In the genomic region with DNA sequence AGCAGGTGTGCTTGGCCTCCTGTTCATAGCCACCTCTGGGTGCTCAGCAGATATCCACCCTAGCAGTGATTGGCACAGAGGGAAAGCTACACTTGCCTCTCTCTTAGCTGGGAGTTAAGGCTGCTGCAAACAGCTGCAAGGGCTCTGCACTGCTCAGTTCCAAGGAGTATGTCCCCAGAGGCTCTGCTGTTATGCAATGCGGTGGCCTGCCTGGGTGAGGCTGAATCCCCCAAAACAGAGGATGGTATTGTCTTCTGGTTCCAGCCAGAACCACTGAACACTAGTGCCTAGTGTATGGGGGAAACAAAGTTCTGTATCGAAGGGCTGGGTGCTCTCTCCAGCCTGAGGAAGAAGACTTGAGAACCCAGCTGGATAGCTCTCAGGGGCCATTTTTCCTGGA, we compare ENCODE assay signal across 21 cellular contexts. TPM values are rescaled to one million over a fixed set of nuclear protein-coding genes. Genes with fewer than 3 reads are reported as not detected.
A peak's percentile ranks its signal among the peaks of the same experiment; 100 is the strongest.
DNase-seq lines count a peak whose midpoint lies in the region; ATAC-seq and TF ChIP-seq lines count a peak whose summit lies in the region.
"Had no signal": no experiment of that assay in that cellular context is flagged by ENCODE, and none has a peak within 500 bp of the region (broad histone marks: within the 10 kb centered on the region; RNA-seq: fewer than 3 reads in every experiment).

No MANE protein-coding gene starts in this region.

- DNase-seq in Ammon's horn (ENCODE audit: low spot score) (peak; percentile 81), left cardiac atrium (no peak), pons (ENCODE audit: low spot score) (peak; percentile 90), PC-3 (no peak), OCI-M2 (lab: John Stamatoyannopoulos, UW; ENCODE audit: unreplicated experiment) (no peak), GDM1 (lab: John Stamatoyannopoulos, UW) (no peak), testis (no peak)
- DNase-seq: activated CD4-positive, alpha-beta T cell treated with anti-CD3 and anti-CD28 coated beads for 1 hour; activated CD8-positive, alpha-beta T cell treated with anti-CD3 and anti-CD28 coated beads for 36 hours; activated gamma-delta T cell treated with Interleukin-2 at 50 U/mL for 16 hours; activated T-cell treated with anti-CD3 and anti-CD28 coated beads for 4 hours; AML-193; brain microvascular endothelial cell; colonic mucosa; GOT3; NCI-H1417; NCI-H2081 treated with DMSO at 0.1 percent for 48 hours; OCI-M1 had no signal

- POLR2A ChIA-PET in PC-3 (lab: Charles Lee; ENCODE audit: unreplicated experiment), result interaction anchor here (0.6 kb wide), 1 partner anchor 19 kb away, joined by 6 read pairs; no protein-coding TSS in a partner anchor

- ATAC-seq in left cardiac atrium (peak; percentile 15 to 27), PC-3 (no peak)
- ATAC-seq: activated CD8-positive, alpha-beta T cell treated with anti-CD3 and anti-CD28 coated beads for 36 hours had no signal

- H2AFZ ChIP-seq in PC-3 (ENCODE audit: low read length), result no peak overlapping the region
- H2AFZ ChIP-seq: parathyroid adenoma had no signal

- H3K79me2 ChIP-seq in PC-3 (ENCODE audit: low read length), result peaks cover 5% of the 10 kb centered on the region; the same call in 1 of the 2 replicates

- WGBS in testis, 2 donors, result 85 to 100% methylated on average over 2 of the region's 2 CpGs

- BruUV-seq in PC-3 (replicated peaks; lab: Mats Ljungman, UMichigan), result no TSS peak

- no peaks in the 10 kb centered on the region for H3K9me2 ChIP-seq in PC-3 (replicated peaks; ENCODE audit: low read length)

- H3F3A ChIP-seq in PC-3 (ENCODE audit: low read length, unreplicated experiment), result no peaks in the 10 kb centered on the region

- TF ChIP-seq CTCF in PC-3 (conservative IDR thresholded peaks at IDR 0.05; ENCODE audit: low read depth, low read length) (no peak), testis (IDR thresholded peaks at IDR 0.05) (no peak)

- H3K4me3 ChIP-seq in PC-3 (ENCODE audit: low read length) (no peak overlapping the region), testis (no peak overlapping the region)
- H3K4me3 ChIP-seq: colonic mucosa, skin epidermis had no signal

- H3K4me1 ChIP-seq in PC-3 (ENCODE audit: insufficient read depth, low read length) (peaks cover 8% of the 10 kb centered on the region; the same call in 1 of the 2 replicates), testis (peaks cover 35% of the 10 kb centered on the region)

- H3K9ac ChIP-seq in PC-3 (ENCODE audit: low read length), result no peak overlapping the region
- H3K9ac ChIP-seq: parathyroid adenoma had no signal

- H4K20me1 ChIP-seq in PC-3 (ENCODE audit: low read length), result no peaks in the 10 kb centered on the region

- H3K9me3 ChIP-seq in PC-3 (ENCODE audit: low read length) (no peaks in the 10 kb centered on the region), testis (no peaks in the 10 kb centered on the region)
- H3K9me3 ChIP-seq: colonic mucosa had no signal

- H3K4me2 ChIP-seq in PC-3 (ENCODE audit: low read length), result no peak overlapping the region

- no peak for TF ChIP-seq POLR2A in testis (IDR thresholded peaks at IDR 0.05)

- intact Hi-C loops in left cardiac atrium (cut with DNase I), result no loop called here
- intact Hi-C loops in PC-3 (cut with micrococcal nuclease), result no loop called here
- intact Hi-C loops in testis (cut with DNase I; ENCODE audit: low total_unique reads), result no loop called here

- peaks cover 7% of the 10 kb centered on the region; the same call in 1 of the 2 replicates for H3K36me3 ChIP-seq in PC-3 (ENCODE audit: low read depth, low read length)
- no peaks in the 10 kb centered on the region for H3K36me3 ChIP-seq in testis (ENCODE audit: low read depth, missing control alignments)
- H3K36me3 ChIP-seq: brain microvascular endothelial cell, colonic mucosa had no signal

- H3K27me3 ChIP-seq in PC-3 (ENCODE audit: low read length) (no peaks in the 10 kb centered on the region), testis (no peaks in the 10 kb centered on the region)
- H3K27me3 ChIP-seq: brain microvascular endothelial cell, colonic mucosa had no signal

- H3K27ac ChIP-seq in angular gyrus (ENCODE audit: low read depth, low read length) (peak overlapping the region; percentile 68), PC-3 (ENCODE audit: low read length) (no peak overlapping the region), testis (no peak overlapping the region)
- H3K27ac ChIP-seq: brain microvascular endothelial cell, colonic mucosa, parathyroid adenoma, skin epidermis had no signal

- CTCF ChIA-PET in PC-3 (lab: Charles Lee), result no interaction called here

RNA-seq across cellular contexts. Expression of gene TMEM94, which starts 16.8 kb away (rescaled TPM):
- 10 to 100 TPM; 46.0 to 47.2 TPM for total RNA-seq in left cardiac atrium
- total RNA-seq in PC-3 (2014; rRNA removed), result 45.6 and 88.3 TPM in 2 replicates
- 100 to 1,000 TPM; 151 to 171 TPM for total RNA-seq in testis
- 128 TPM for polyA plus RNA-seq in testis (ENCODE audit: insufficient read depth, low read depth, low replicate concordance)

RNA-seq across cellular contexts. Expression of gene CASKIN2, which starts 42.1 kb away (rescaled TPM):
- 10 to 100 TPM; 37.7 to 60.2 TPM for total RNA-seq in left cardiac atrium
- total RNA-seq in PC-3 (2014; rRNA removed), result 22.0 and 28.3 TPM in 2 replicates
- total RNA-seq in testis, result 10 to 100 TPM; 15.6 to 22.6 TPM
- polyA plus RNA-seq in testis (ENCODE audit: insufficient read depth, low read depth, low replicate concordance), result 16.9 TPM

RNA-seq across cellular contexts. Expression of gene TSEN54, which starts 43.1 kb away (rescaled TPM):
- total RNA-seq in left cardiac atrium (1 to 10 TPM; 9.0 to 9.5 TPM), PC-3 (2014; rRNA removed) (61.6 and 70.4 TPM in 2 replicates), testis (10 to 100 TPM; 45.7 to 46.6 TPM)
- 28.3 TPM for polyA plus RNA-seq in testis (ENCODE audit: insufficient read depth, low read depth, low replicate concordance)

RNA-seq across cellular contexts. Expression of gene LLGL2, which starts 52.3 kb away (rescaled TPM):
- total RNA-seq in left cardiac atrium (1 to 10 TPM; 6.8 to 8.7 TPM), PC-3 (2014; rRNA removed) (92.9 and 122 TPM in 2 replicates), testis (10 to 100 TPM; 20.6 to 34.3 TPM)
- 22.9 TPM for polyA plus RNA-seq in testis (ENCODE audit: insufficient read depth, low read depth, low replicate concordance)

Comparison
In these comparisons a context has a peak if more than half of its experiments do, and no peak if none do; other contexts are left out.
1. DNase-seq: peak in Ammon's horn (single experiment) and pons (single experiment); none in left cardiac atrium (single experiment), PC-3 (single experiment), OCI-M2 (single experiment), GDM1 (single experiment) and testis (single experiment).